Comparison of ENCODE assay signal across 15 cellular contexts in the genomic region with DNA sequence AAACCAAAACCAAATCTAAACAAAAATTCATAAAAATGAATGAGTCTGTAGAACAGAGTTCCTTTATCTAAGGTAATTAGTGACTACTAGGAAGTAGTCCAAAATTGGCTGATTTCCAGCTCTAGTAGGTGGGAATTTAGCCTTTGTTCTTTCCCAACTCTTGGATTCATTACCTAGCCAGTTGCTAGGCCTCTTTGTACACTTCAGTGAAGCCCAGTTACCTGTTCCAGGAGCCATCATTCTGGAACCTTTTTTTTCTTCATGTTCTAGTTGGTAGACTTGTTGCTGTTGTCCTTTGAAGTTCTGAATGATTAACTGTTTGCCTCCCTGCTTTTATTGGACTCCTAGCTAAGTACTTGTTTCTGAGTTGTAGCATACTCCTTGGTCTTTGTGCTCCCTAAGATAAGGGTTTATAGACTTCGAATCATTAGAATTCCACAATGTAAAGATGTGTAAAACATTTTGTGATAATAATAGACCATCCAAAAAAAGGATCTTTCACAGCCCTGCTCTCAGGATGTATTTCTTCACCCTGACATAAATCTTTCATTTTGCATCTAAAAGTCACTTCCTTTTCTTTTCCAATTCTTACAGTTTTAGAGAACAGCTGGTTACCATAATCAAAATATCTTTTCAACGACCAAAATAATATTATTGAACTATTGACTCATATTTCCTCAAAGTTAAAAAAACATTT. TPM values are rescaled to one million over a fixed set of nuclear protein-coding genes. Genes with fewer than 3 reads are reported as not detected.
DNase-seq lines count a peak whose midpoint lies in the region; ATAC-seq and TF ChIP-seq lines count a peak whose summit lies in the region.
"Had no signal": no experiment of that assay in that cellular context is flagged by ENCODE, and none has a peak within 500 bp of the region (broad histone marks: within the 10 kb centered on the region; RNA-seq: fewer than 3 reads in every experiment).

No MANE protein-coding gene starts in this region.

- no peaks in the 10 kb centered on the region for H3K27me3 ChIP-seq in BLaER1 treated with 17β-estradiol and CSF1 and Interleukin-3, amounts not matched to agents 10 nM and 100 nM
- H3K27me3 ChIP-seq in HCT116 (ENCODE audit: insufficient read depth, low read length) (no peaks in the 10 kb centered on the region), breast epithelium (no peaks in the 10 kb centered on the region)
- H3K27me3 ChIP-seq: gastroesophageal sphincter had no signal

- TF ChIP-seq POLR2A in HCT116 (IDR thresholded peaks at IDR 0.05; ENCODE audit: borderline replicate concordance, extremely low read depth, insufficient read depth, insufficient read length), result no peak
- TF ChIP-seq POLR2A in breast epithelium (IDR thresholded peaks at IDR 0.05), result no peak

- TF ChIP-seq CTCF in HCT116 (IDR thresholded peaks at IDR 0.05 in 2 of 3, conservative IDR thresholded peaks at IDR 0.05 in 1 of 3; ENCODE audit: borderline replicate concordance in 1 of 3, insufficient read depth in 1 of 3, low read depth in 2 of 3, low read length in 2 of 3) (no peak), breast epithelium (IDR thresholded peaks at IDR 0.05) (no peak)

- POLR2A ChIA-PET in HCT116 (lab: Charles Lee), result no interaction called here

- DNase-seq in HCT116 (ENCODE audit: low read depth, low spot score) (peak; percentile 3), NOMO-1 treated with DMSO at 0.1 percent for 48 hours (lab: John Stamatoyannopoulos, UW; ENCODE audit: unreplicated experiment) (peak; percentile 85), kidney glomerular epithelial cell (lab: John Stamatoyannopoulos, UW) (peak; percentile 5), breast epithelium (ENCODE audit: low spot score in 2 of 2) (no peak), DMS 273 (lab: John Stamatoyannopoulos, UW; ENCODE audit: unreplicated experiment) (no peak), DMS 273 treated with DMSO at 0.1 percent for 48 hours (lab: John Stamatoyannopoulos, UW) (no peak)
- no peak for DNase-seq in activated CD4-positive, alpha-beta T cell treated with anti-CD3 and anti-CD28 coated beads for 4 hours
- DNase-seq: activated CD8-positive, alpha-beta memory T cell treated with anti-CD3 and anti-CD28 coated beads, Interleukin-2, amount 50 U/mL, for 48 hours; left colon; NCI-H2107; stimulated activated CD4-positive, alpha-beta T cell treated with anti-CD3 and anti-CD28 coated beads, Interleukin-15, amount 100 ng/mL, for 24 hours; stimulated activated CD8-positive, alpha-beta memory T cell treated with anti-CD3 and anti-CD28 coated beads, Interleukin-4, amount 100 ng/mL, for 48 hours had no signal

- intact Hi-C loops in HCT116 (cut with micrococcal nuclease) (no loop called here), breast epithelium (cut with DNase I; ENCODE audit: low total_unique reads) (no loop called here)

- no peaks in the 10 kb centered on the region for H3K79me2 ChIP-seq in HCT116 (ENCODE audit: insufficient read depth, low read length)

- no peak overlapping the region for H2AFZ ChIP-seq in HCT116 (ENCODE audit: low read depth, low read length, poor library complexity, severe bottlenecking)

- no peaks in the 10 kb centered on the region for H3K36me3 ChIP-seq in BLaER1 treated with 17β-estradiol and CSF1 and Interleukin-3, amounts not matched to agents 10 nM and 100 nM
- H3K36me3 ChIP-seq in HCT116 (ENCODE audit: control insufficient read depth in 1 of 2, insufficient read depth in 2 of 2, low read length in 2 of 2) (no peaks in the 10 kb centered on the region), breast epithelium (no peaks in the 10 kb centered on the region)
- H3K36me3 ChIP-seq: gastroesophageal sphincter had no signal

- H3K4me1 ChIP-seq in BLaER1 treated with 17β-estradiol and CSF1 and Interleukin-3, amounts not matched to agents 10 nM and 100 nM, result peaks cover 0 to 34% (median 16%) of the 10 kb centered on the region in 10 experiments; a peak in 12 of 20 replicates
- H3K4me1 ChIP-seq in HCT116 (ENCODE audit: control insufficient read depth in 1 of 2, insufficient read depth in 2 of 2, low read length in 2 of 2) (peaks cover 0 to 6% of the 10 kb centered on the region in 2 experiments; a peak in 1 of 4 replicates), breast epithelium (no peaks in the 10 kb centered on the region)

- no peaks in the 10 kb centered on the region for H4K20me1 ChIP-seq in BLaER1 treated with 17β-estradiol and CSF1 and Interleukin-3, amounts not matched to agents 10 nM and 100 nM
- no peaks in the 10 kb centered on the region for H4K20me1 ChIP-seq in HCT116 (ENCODE audit: insufficient read depth)

- H3K4me2 ChIP-seq in BLaER1 treated with 17β-estradiol and CSF1 and Interleukin-3, amounts not matched to agents 10 nM and 100 nM, result peak overlapping the region in 8 of 11 experiments; percentile 11 to 76 (median 60); a peak in 14 of 22 replicates
- H3K4me2 ChIP-seq in HCT116 (ENCODE audit: low read length), result no peak overlapping the region

- peak overlapping the region in 7 of 11 experiments; percentile 18 to 68 (median 44); a peak in 11 of 22 replicates for H3K27ac ChIP-seq in BLaER1 treated with 17β-estradiol and CSF1 and Interleukin-3, amounts not matched to agents 10 nM and 100 nM
- H3K27ac ChIP-seq in HCT116 (ENCODE audit: low read depth, low read length), result no peak overlapping the region
- H3K27ac ChIP-seq in breast epithelium, result peak overlapping the region in 1 of 2 donors; percentile 29

- TF ChIP-seq RAD21 in HCT116 (IDR thresholded peaks at IDR 0.05; ENCODE audit: low read depth), result no peak

- RAD21 ChIA-PET in HCT116 (lab: Charles Lee; ENCODE audit: low non-redundant PET in 1 of 2, low total read pairs in 2 of 2, uncharacterized antibody in 2 of 2, unreplicated experiment in 2 of 2), result no interaction called here

- H3K9me2 ChIP-seq in HCT116 (ENCODE audit: insufficient read depth), result no peaks in the 10 kb centered on the region

- H3K9ac ChIP-seq in BLaER1 treated with 17β-estradiol and CSF1 and Interleukin-3, amounts not matched to agents 10 nM and 100 nM, result no peak overlapping the region
- no peak overlapping the region for H3K9ac ChIP-seq in HCT116 (ENCODE audit: low read length)

- H3K4me3 ChIP-seq in BLaER1 treated with 17β-estradiol and CSF1 and Interleukin-3, amounts not matched to agents 10 nM and 100 nM, result no peak overlapping the region
- no peak overlapping the region for H3K4me3 ChIP-seq in HCT116 (replicated peaks in 1 of 2; ENCODE audit: low read depth in 1 of 2, low read length in 2 of 2)
- H3K4me3 ChIP-seq in breast epithelium, result no peak overlapping the region
- H3K4me3 ChIP-seq: gastroesophageal sphincter had no signal

- CTCF ChIA-PET in HCT116 (lab: Charles Lee), result no interaction called here

- ATAC-seq in HCT116, result no peak
- ATAC-seq: gastroesophageal sphincter, left colon, Right ventricle myocardium inferior had no signal

- H3K9me3 ChIP-seq in BLaER1 treated with 17β-estradiol and CSF1 and Interleukin-3, amounts not matched to agents 10 nM and 100 nM (replicated peaks in 1 of 11), result no peaks in the 10 kb centered on the region
- H3K9me3 ChIP-seq in HCT116 (ENCODE audit: control insufficient read depth in 1 of 2, insufficient read depth in 1 of 2, low read depth in 1 of 2, low read length in 2 of 2) (no peaks in the 10 kb centered on the region), breast epithelium (no peaks in the 10 kb centered on the region)
- H3K9me3 ChIP-seq: gastroesophageal sphincter had no signal

- no TSS peak for BruUV-seq in HCT116 (replicated peaks; lab: Mats Ljungman, UMichigan)

TF ChIP-seq in HCT116, 20 proteins besides CTCF, POLR2A, EP300 and RAD21:
- TF ChIP-seq TCF7L2 (IDR thresholded peaks at IDR 0.05; ENCODE audit: borderline replicate concordance, extremely low read depth, insufficient read depth, insufficient read length), result peak; percentile 68
- TF ChIP-seq CBX3 (IDR thresholded peaks at IDR 0.05; ENCODE audit: low read depth), result no peak

RNA-seq across cellular contexts. Expression of gene PLA2G4A, which starts 9.8 kb away (rescaled TPM):
- 8.6 TPM for total RNA-seq in HCT116 (2021; ENCODE audit: unreplicated experiment)
- 1.3 and 2.3 TPM in 2 replicates for polyA plus RNA-seq in HCT116 (2012)
- 10 to 100 TPM in 1 of 3 donors, 1 to 10 TPM in 2; 5.6 to 13.3 (median 7.4) TPM for total RNA-seq in breast epithelium

Comparison
In these comparisons a context has a peak if more than half of its experiments do, and no peak if none do; other contexts are left out.
1. DNase-seq: peak in HCT116 (single experiment), NOMO-1 treated with DMSO at 0.1 percent for 48 hours (single experiment) and kidney glomerular epithelial cell (single experiment); none in activated CD4-positive, alpha-beta T cell treated with anti-CD3 and anti-CD28 coated beads for 4 hours (0 of 2), breast epithelium (0 of 2), DMS 273 (single experiment) and DMS 273 treated with DMSO at 0.1 percent for 48 hours (single experiment).